Comparison of ENCODE assay signal across 1 cellular context in genomic region chr17:79945591-79946255, GRCh38.
TF ChIP-seq lines count a peak whose summit lies in the region.

No MANE protein-coding gene starts in this region.

TF ChIP-seq in WTC11, 78 proteins besides CTCF, POLR2A, EP300 and RAD21 (continued from another document):
- TF ChIP-seq ZNF425 (CRISPR knock-in tag; conservative IDR thresholded peaks at IDR 0.05) (no peak), ATF3 (CRISPR knock-in tag; conservative IDR thresholded peaks at IDR 0.05) (no peak), JAZF1 (CRISPR knock-in tag; IDR thresholded peaks at IDR 0.05) (no peak), CREM (CRISPR knock-in tag; IDR thresholded peaks at IDR 0.05) (no peak), EMX1 (CRISPR knock-in tag; IDR thresholded peaks at IDR 0.05) (no peak), HMGXB4 (CRISPR knock-in tag; IDR thresholded peaks at IDR 0.05) (no peak), ATF1 (CRISPR knock-in tag; IDR thresholded peaks at IDR 0.05) (no peak), PRDM15 (CRISPR knock-in tag; IDR thresholded peaks at IDR 0.05) (no peak)
